Comparison of ENCODE assay signal across 10 cellular contexts in genomic region chr16:89402962-89403361, GRCh38.
DNase-seq lines count a peak whose midpoint lies in the region; ATAC-seq, FAIRE-seq and TF ChIP-seq lines count a peak whose summit lies in the region.
"Had no signal": no experiment of that assay in that cellular context is flagged by ENCODE, and none has a peak within 500 bp of the region (broad histone marks: within the 10 kb centered on the region; RNA-seq: fewer than 3 reads in every experiment).

No MANE protein-coding gene starts in this region.

- H2BK5ac ChIP-seq in H9 (ENCODE audit: insufficient read length, low read length) = no peak overlapping the region

- H3K14ac ChIP-seq in H9 (ENCODE audit: insufficient read depth, low read length) = peak overlapping the region; percentile 62

- H2AFZ ChIP-seq in H9 (ENCODE audit: low read length) = no peak overlapping the region

- H4K20me1 ChIP-seq in H9 (ENCODE audit: control insufficient read depth, insufficient read depth, insufficient read length) = peaks cover 6% of the 10 kb centered on the region

- H3K79me1 ChIP-seq in H9 (ENCODE audit: insufficient read depth, low read depth, low read length, poor library complexity, severe bottlenecking) = peaks cover 10% of the 10 kb centered on the region

- H4K91ac ChIP-seq in H9 (ENCODE audit: insufficient read length, low read depth, low read length) = no peak overlapping the region

- H3K56ac ChIP-seq in H9 (ENCODE audit: insufficient read length, low read depth, low read length) = no peak overlapping the region

- H3K27me3 ChIP-seq in CD4-positive, alpha-beta T cell (ENCODE audit: control insufficient read depth, insufficient read depth, low read length) = no peaks in the 10 kb centered on the region
- no peaks in the 10 kb centered on the region for H3K27me3 ChIP-seq in H9 (ENCODE audit: insufficient read depth, low read length)

- H3K4me3 Mint-ChIP-seq in CD4-positive, alpha-beta T cell = peak overlapping the region; percentile 31
- peak overlapping the region in 1 of 2 experiments; percentile 16; a peak in 1 of 5 replicates for H3K4me3 Mint-ChIP-seq in H9
- peak overlapping the region; percentile 60 for H3K4me3 Mint-ChIP-seq in activated naive CD8-positive, alpha-beta T cell
- no peak overlapping the region for H3K4me3 Mint-ChIP-seq in mesothelial cell of epicardium

- no peak for TF ChIP-seq CTCF in CD4-positive, alpha-beta T cell (IDR thresholded peaks at IDR 0.05)
- no peak for TF ChIP-seq CTCF in H9 (conservative IDR thresholded peaks at IDR 0.05)
- TF ChIP-seq CTCF in mesothelial cell of epicardium (IDR thresholded peaks at IDR 0.05; ENCODE audit: unreplicated experiment) = no peak

- H2BK120ac ChIP-seq in H9 (ENCODE audit: low read depth, low read length, poor library complexity, severe bottlenecking) = no peak overlapping the region

- peak in 4 of 10 experiments; percentile 19 to 52 (median 32) for DNase-seq in CD4-positive, alpha-beta T cell
- DNase-seq in H9 (no peak), mesothelial cell of epicardium (ENCODE audit: low spot score in 2 of 2, unreplicated experiment in 2 of 2) (no peak), SK-N-DZ (ENCODE audit: low spot score) (no peak), NCI-H446 treated with DMSO at 0.1 percent for 48 hours (lab: John Stamatoyannopoulos, UW) (no peak), RCC 7860 (ENCODE audit: low spot score) (no peak), NCI-H2227 treated with DMSO at 0.1 percent for 48 hours (lab: John Stamatoyannopoulos, UW) (no peak)

- peak overlapping the region; percentile 95 for H3K27ac Mint-ChIP-seq in CD4-positive, alpha-beta T cell
- H3K27ac Mint-ChIP-seq in H9 (peak overlapping the region; percentile 13 to 93 (median 91); a peak in 6 of 7 replicates), mesothelial cell of epicardium (peak overlapping the region; percentile 93)
- peak overlapping the region; percentile 91 for H3K27ac Mint-ChIP-seq in activated naive CD8-positive, alpha-beta T cell

- no peak overlapping the region for H3T11ph ChIP-seq in H9 (ENCODE audit: low read length)

- POLR2A ChIA-PET in CD4-positive, alpha-beta T cell (lab: Charles Lee) = interaction anchor here (0.9 to 1.1 kb wide), 2 partner anchors 20 to 48 kb away, joined by 3 to 4 read pairs; no protein-coding TSS in a partner anchor

- H3K9ac ChIP-seq in H9 (ENCODE audit: extremely low read depth, insufficient read length, low read length) = no peak overlapping the region

- no peak for FAIRE-seq in RCC 7860 (lab: Jason Lieb, UNC)
- FAIRE-seq: D721Med, urothelium cell line had no signal

- WGBS in H9 (ENCODE audit: extremely low coverage, insufficient read length, low lambda C conversion rate) = no CpG with 5 or more reads among the region's 17 CpGs

- H4K5ac ChIP-seq in H9 (ENCODE audit: insufficient read length, low read depth, low read length) = peak overlapping the region; percentile 37

- H4K8ac ChIP-seq in H9 (replicated peaks; ENCODE audit: insufficient read length, low read depth, low read length) = peak overlapping the region; percentile 23

- H3K18ac ChIP-seq in H9 (ENCODE audit: insufficient read length, low read depth, low read length) = no peak overlapping the region

- H3K23ac ChIP-seq in H9 (ENCODE audit: insufficient read length, low read depth, low read length) = no peak overlapping the region

- peaks cover 28% of the 10 kb centered on the region; the same call in 1 of the 2 replicates for H3K4me1 ChIP-seq in H9 (ENCODE audit: insufficient read depth, low read length)

- no peaks in the 10 kb centered on the region for H3K27me3 Mint-ChIP-seq in CD4-positive, alpha-beta T cell
- H3K27me3 Mint-ChIP-seq in H9 (ENCODE audit: low read depth) (no peaks in the 10 kb centered on the region), mesothelial cell of epicardium (ENCODE audit: low read depth) (no peaks in the 10 kb centered on the region)
- no peaks in the 10 kb centered on the region for H3K27me3 Mint-ChIP-seq in activated naive CD8-positive, alpha-beta T cell

- CTCF ChIA-PET in CD4-positive, alpha-beta T cell (lab: Charles Lee) = no interaction called here

- H2BK15ac ChIP-seq in H9 (ENCODE audit: low read depth, low read length) = no peak overlapping the region

- H3K4ac ChIP-seq in H9 (ENCODE audit: low read depth, low read length) = no peak overlapping the region

- no peaks in the 10 kb centered on the region for H3K9me3 Mint-ChIP-seq in CD4-positive, alpha-beta T cell
- H3K9me3 Mint-ChIP-seq in H9 (no peaks in the 10 kb centered on the region), mesothelial cell of epicardium (no peaks in the 10 kb centered on the region)
- no peaks in the 10 kb centered on the region for H3K9me3 Mint-ChIP-seq in activated naive CD8-positive, alpha-beta T cell (ENCODE audit: low read depth)

- peaks cover 71% of the 10 kb centered on the region for H3K79me2 ChIP-seq in H9 (ENCODE audit: insufficient read depth, low read length)

- peaks cover 32% of the 10 kb centered on the region for H3K36me3 Mint-ChIP-seq in CD4-positive, alpha-beta T cell (ENCODE audit: low read depth)
- H3K36me3 Mint-ChIP-seq in H9 (ENCODE audit: insufficient read depth in 1 of 3, low read depth in 3 of 3) = peaks cover 0 to 8% (median 3%) of the 10 kb centered on the region in 3 experiments; a peak in 5 of 7 replicates
- H3K36me3 Mint-ChIP-seq in activated naive CD8-positive, alpha-beta T cell = no peaks in the 10 kb centered on the region
- H3K36me3 Mint-ChIP-seq in mesothelial cell of epicardium = no peaks in the 10 kb centered on the region

- H2BK12ac ChIP-seq in H9 (ENCODE audit: insufficient read length, low read depth, low read length) = no peak overlapping the region

- H3K4me2 ChIP-seq in H9 (ENCODE audit: insufficient read depth, insufficient read length, low read length) = no peak overlapping the region

- H3K27ac ChIP-seq in CD4-positive, alpha-beta T cell (ENCODE audit: low read depth, low read length) = no peak overlapping the region
- no peak overlapping the region for H3K27ac ChIP-seq in H9 (ENCODE audit: insufficient read length, low read depth, low read length)

- peaks cover 80% of the 10 kb centered on the region for H3K4me1 Mint-ChIP-seq in CD4-positive, alpha-beta T cell (ENCODE audit: low read depth)
- peaks cover 60 to 67% of the 10 kb centered on the region in 2 experiments for H3K4me1 Mint-ChIP-seq in H9
- H3K4me1 Mint-ChIP-seq in activated naive CD8-positive, alpha-beta T cell (ENCODE audit: low read depth) = peaks cover 74% of the 10 kb centered on the region
- peaks cover 68% of the 10 kb centered on the region for H3K4me1 Mint-ChIP-seq in mesothelial cell of epicardium

- intact Hi-C loops in CD4-positive, alpha-beta T cell (cut with DNase I, micrococcal nuclease) = no loop called here

- no peaks in the 10 kb centered on the region for H3K9me3 ChIP-seq in CD4-positive, alpha-beta T cell (ENCODE audit: control insufficient read depth, low read length)
- H3K9me3 ChIP-seq in H9 (ENCODE audit: control insufficient read depth, low read depth, low read length) = no peaks in the 10 kb centered on the region

- no peak overlapping the region for H2BK20ac ChIP-seq in H9 (ENCODE audit: low read depth, low read length, poor library complexity, severe bottlenecking)

- no peak overlapping the region for H2AK5ac ChIP-seq in H9 (ENCODE audit: insufficient read length, low read length)

- peak; percentile 66 for ATAC-seq in CD4-positive, alpha-beta T cell (ENCODE audit: poor library complexity)

- H3K23me2 ChIP-seq in H9 (ENCODE audit: insufficient read length, low read depth, low read length, poor library complexity, severe bottlenecking) = no peaks in the 10 kb centered on the region
